19 cellular contexts compared by ENCODE assay signal in genomic region chr2:115214050-115214449, GRCh38.
"Had no signal": no experiment of that assay in that cellular context is flagged by ENCODE, and none has a peak within 500 bp of the region (broad histone marks: within the 10 kb centered on the region; RNA-seq: fewer than 3 reads in every experiment).

No MANE protein-coding gene starts in this region.

- H3K36me3 ChIP-seq: esophagus squamous epithelium, neutrophil, right lobe of liver, suprapubic skin, thyroid gland had no signal

- H3K79me2 ChIP-seq: hepatocyte had no signal

- DNase-seq: effector memory CD8-positive, alpha-beta T cell; esophagus squamous epithelium; foreskin fibroblast; head of caudate nucleus; left colon; left ventricle myocardium superior; mucosa of descending colon; naive thymus-derived CD8-positive, alpha-beta T cell; psoas muscle; retina; right lobe of liver; stimulated activated CD4-positive, alpha-beta T cell treated with anti-CD3 and anti-CD28 coated beads, Interleukin-4, amount 100 ng/mL, for 1 hour; stimulated activated CD8-positive, alpha-beta memory T cell treated with anti-CD3 and anti-CD28 coated beads, Interleukin-4, amount 100 ng/mL, for 48 hours; stimulated activated naive CD8-positive, alpha-beta T cell treated with anti-CD3 and anti-CD28 coated beads, Interleukin-15, Interleukin-2, amounts not matched to agents 100 U/mL and 50 U/mL, for 24 hours; thyroid gland had no signal

- H3K4me2 ChIP-seq: hepatocyte had no signal

- H2AFZ ChIP-seq: hepatocyte had no signal

- H3K27me3 ChIP-seq: esophagus squamous epithelium, hepatocyte, neutrophil, right lobe of liver, suprapubic skin, thyroid gland had no signal

- H3K4me1 ChIP-seq: esophagus squamous epithelium, psoas muscle, right lobe of liver, suprapubic skin, thyroid gland had no signal

- H3K9me3 ChIP-seq: esophagus squamous epithelium, mucosa of descending colon, neutrophil, psoas muscle, right lobe of liver, suprapubic skin, thyroid gland had no signal

- H3K4me3 ChIP-seq: esophagus squamous epithelium, hepatocyte, lung, mucosa of descending colon, psoas muscle, right lobe of liver, suprapubic skin, thyroid gland had no signal

- H3K27ac ChIP-seq: esophagus squamous epithelium, hepatocyte, neutrophil, psoas muscle, right lobe of liver, suprapubic skin, thyroid gland had no signal
